ENCODE assay signal across 18 cellular contexts in the genomic region with DNA sequence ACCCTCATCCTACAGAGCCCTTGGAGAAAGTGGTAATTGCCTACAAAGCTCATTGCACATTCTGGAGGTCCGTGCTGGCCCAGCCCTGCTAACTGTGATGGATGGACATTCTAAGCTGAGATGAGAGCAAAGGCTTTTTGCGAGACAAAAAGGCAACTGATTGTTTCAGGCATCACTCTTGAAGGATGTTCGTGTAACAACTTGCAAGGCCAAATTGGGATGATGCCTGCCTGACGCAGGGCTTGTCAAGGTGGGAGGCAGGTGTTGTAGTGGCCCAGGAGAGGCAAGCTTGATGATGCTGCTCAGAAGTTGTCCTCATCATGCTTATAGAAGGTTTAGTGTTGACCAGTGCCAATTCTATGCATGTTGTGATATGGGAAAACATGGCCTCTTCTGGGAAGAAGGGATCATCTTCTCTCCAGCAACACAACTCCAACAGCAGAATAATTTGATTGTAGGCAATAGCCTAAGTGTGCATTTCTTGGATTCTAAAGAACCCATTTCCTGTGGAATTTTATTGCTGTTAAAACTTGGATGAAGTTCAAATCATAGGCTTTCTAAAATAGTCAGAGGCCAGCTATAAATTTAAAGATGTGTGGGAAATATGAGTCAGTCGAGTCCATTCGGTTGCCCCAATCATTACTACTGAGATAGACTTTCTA.
DNase-seq lines count a peak whose midpoint lies in the region; ATAC-seq lines count a peak whose summit lies in the region.
"Had no signal": no experiment of that assay in that cellular context is flagged by ENCODE, and none has a peak within 500 bp of the region (broad histone marks: within the 10 kb centered on the region; RNA-seq: fewer than 3 reads in every experiment).

No MANE protein-coding gene starts in this region.

- H3K27ac ChIP-seq in angular gyrus (ENCODE audit: low read depth, low read length) = peak overlapping the region; percentile 69
- H3K27ac ChIP-seq: prostate gland had no signal

- no peak for DNase-seq in activated T-cell treated with anti-CD3 and anti-CD28 coated beads, Interleukin-2, amount 50 U/mL, for 72 hours
- DNase-seq in activated T-cell treated with anti-CD3 and anti-CD28 coated beads for 4 hours (no peak), NCI-H2107 (lab: John Stamatoyannopoulos, UW) (no peak), NCI-H2196 treated with DMSO at 0.1 percent for 48 hours (lab: John Stamatoyannopoulos, UW; ENCODE audit: unreplicated experiment) (no peak), cardiac septum (ENCODE audit: low spot score) (no peak)
- DNase-seq: activated CD4-positive, CD25-positive, alpha-beta regulatory T cell; aorta; cortex of kidney; mesenchymal stem cell; NCI-H146; SIG-M5; stimulated activated naive CD4-positive, alpha-beta T cell treated with Interleukin-2 at 50 U/mL for 16 hours had no signal

- H3K27ac Mint-ChIP-seq in activated T-cell treated with anti-CD3 and anti-CD28 coated beads, Interleukin-2, amount 50 U/mL, for 72 hours = no peak overlapping the region
- peak overlapping the region; percentile 80 for H3K27ac Mint-ChIP-seq in stimulated activated naive CD8-positive, alpha-beta T cell treated with anti-CD3 and anti-CD28 coated beads, Interleukin-15, Interleukin-2, amounts not matched to agents 100 ng/mL and 50 ng/mL, for 24 hours
- H3K27ac Mint-ChIP-seq: nephron had no signal

- intact Hi-C loops in cardiac septum (cut with DNase I) = no loop called here

- peak; percentile 12 to 28 for ATAC-seq in activated T-cell treated with anti-CD3 and anti-CD28 coated beads, Interleukin-2, amount 50 U/mL, for 72 hours (replicated peaks in 1 of 2)
- ATAC-seq in HG03432 (IDR thresholded peaks at IDR 0.05; ENCODE audit: unreplicated experiment) = peak; percentile 2
- ATAC-seq: esophagus mucosa had no signal

- H3K4me3 Mint-ChIP-seq in activated T-cell treated with anti-CD3 and anti-CD28 coated beads, Interleukin-2, amount 50 U/mL, for 72 hours = peak overlapping the region; percentile 13 to 23
- H3K4me3 Mint-ChIP-seq in stimulated activated naive CD8-positive, alpha-beta T cell treated with anti-CD3 and anti-CD28 coated beads, Interleukin-15, Interleukin-2, amounts not matched to agents 100 ng/mL and 50 ng/mL, for 24 hours = peak overlapping the region; percentile 33
- H3K4me3 Mint-ChIP-seq: nephron had no signal

- no peaks in the 10 kb centered on the region for H3K9me3 Mint-ChIP-seq in activated T-cell treated with anti-CD3 and anti-CD28 coated beads, Interleukin-2, amount 50 U/mL, for 72 hours
- H3K9me3 Mint-ChIP-seq in stimulated activated naive CD8-positive, alpha-beta T cell treated with anti-CD3 and anti-CD28 coated beads, Interleukin-15, Interleukin-2, amounts not matched to agents 100 ng/mL and 50 ng/mL, for 24 hours = no peaks in the 10 kb centered on the region

- peaks cover 27% of the 10 kb centered on the region for H3K4me1 Mint-ChIP-seq in activated T-cell treated with anti-CD3 and anti-CD28 coated beads, Interleukin-2, amount 50 U/mL, for 72 hours (ENCODE audit: low read depth)
- peaks cover 35% of the 10 kb centered on the region for H3K4me1 Mint-ChIP-seq in stimulated activated naive CD8-positive, alpha-beta T cell treated with anti-CD3 and anti-CD28 coated beads, Interleukin-15, Interleukin-2, amounts not matched to agents 100 ng/mL and 50 ng/mL, for 24 hours (ENCODE audit: low read depth)
- H3K4me1 Mint-ChIP-seq: nephron had no signal

- peaks cover 28% of the 10 kb centered on the region for H3K27me3 Mint-ChIP-seq in activated T-cell treated with anti-CD3 and anti-CD28 coated beads, Interleukin-2, amount 50 U/mL, for 72 hours (ENCODE audit: low read depth)
- H3K27me3 Mint-ChIP-seq in stimulated activated naive CD8-positive, alpha-beta T cell treated with anti-CD3 and anti-CD28 coated beads, Interleukin-15, Interleukin-2, amounts not matched to agents 100 ng/mL and 50 ng/mL, for 24 hours = peaks cover 9% of the 10 kb centered on the region

- H3K36me3 Mint-ChIP-seq in activated T-cell treated with anti-CD3 and anti-CD28 coated beads, Interleukin-2, amount 50 U/mL, for 72 hours (ENCODE audit: insufficient read depth in 2 of 2) = no peaks in the 10 kb centered on the region
- no peaks in the 10 kb centered on the region for H3K36me3 Mint-ChIP-seq in stimulated activated naive CD8-positive, alpha-beta T cell treated with anti-CD3 and anti-CD28 coated beads, Interleukin-15, Interleukin-2, amounts not matched to agents 100 ng/mL and 50 ng/mL, for 24 hours (ENCODE audit: low read depth)
